8 cellular contexts compared by ENCODE assay signal in the genomic region with DNA sequence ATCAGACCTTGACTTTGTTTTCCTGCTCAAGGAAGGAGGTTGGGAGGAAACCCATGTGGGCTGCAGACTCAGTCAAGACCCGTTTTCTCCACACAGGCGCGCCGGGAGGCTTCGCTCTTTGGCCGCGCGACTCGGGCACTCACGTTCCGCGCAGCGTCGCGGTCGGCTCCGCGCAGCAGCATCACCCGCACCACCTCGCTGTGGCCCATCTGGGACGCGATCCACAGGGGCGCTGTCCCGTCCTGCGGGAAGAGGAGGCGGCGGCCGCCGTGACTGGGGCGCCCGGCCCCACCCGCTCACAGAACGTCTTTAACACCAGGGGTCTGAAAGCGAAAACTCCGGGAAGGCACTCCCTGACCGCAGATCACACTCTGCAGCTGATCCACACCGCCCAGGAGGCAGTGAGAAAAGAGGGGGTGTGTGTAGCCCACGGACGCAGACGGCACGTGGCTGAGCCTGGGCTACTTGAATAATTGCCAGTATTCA. TPM values are rescaled to one million over a fixed set of nuclear protein-coding genes. Genes with fewer than 3 reads are reported as not detected.
DNase-seq lines count a peak whose midpoint lies in the region; ATAC-seq and TF ChIP-seq lines count a peak whose summit lies in the region.

No MANE protein-coding gene starts in this region.

- H3K27me3 ChIP-seq in BJ (ENCODE audit: control insufficient read depth, insufficient read depth, low read length) (peaks cover 2% of the 10 kb centered on the region), heart right ventricle (peaks cover 0 to 35% (median 0%) of the 10 kb centered on the region in 7 donors), prostate gland (replicated peaks; ENCODE audit: insufficient read depth) (no peaks in the 10 kb centered on the region)

- peak overlapping the region; percentile 40 for H3K4me3 ChIP-seq in BJ (ENCODE audit: low read depth, low read length)
- H3K4me3 ChIP-seq in heart right ventricle, result peak overlapping the region in 9 of 10 donors; percentile 23 to 69 (median 55)
- peak overlapping the region; percentile 29 to 38 for H3K4me3 ChIP-seq in prostate gland

- no peaks in the 10 kb centered on the region for H3K36me3 Mint-ChIP-seq in activated CD8-positive, alpha-beta T cell treated with anti-CD3 and anti-CD28 coated beads for 36 hours (ENCODE audit: low read depth)

- H3K27ac ChIP-seq in heart right ventricle (peak overlapping the region in 5 of 10 donors; percentile 20 to 44 (median 36)), prostate gland (peak overlapping the region; percentile 73 to 74)

- POLR2A ChIA-PET in BJ (lab: Charles Lee), result no interaction called here
- POLR2A ChIA-PET in activated CD8-positive, alpha-beta T cell treated with anti-CD3 and anti-CD28 coated beads for 36 hours (lab: Charles Lee), result no interaction called here

- peak overlapping the region; percentile 41 for H3K4me3 Mint-ChIP-seq in activated CD8-positive, alpha-beta T cell treated with anti-CD3 and anti-CD28 coated beads for 36 hours

- ATAC-seq in GM21447 (IDR thresholded peaks at IDR 0.05; ENCODE audit: unreplicated experiment) (peak; percentile 20), heart right ventricle (peak; percentile 42 to 79 (median 72)), GM21390 (IDR thresholded peaks at IDR 0.05; ENCODE audit: unreplicated experiment) (no peak)
- peak; percentile 38 for ATAC-seq in activated CD8-positive, alpha-beta T cell treated with anti-CD3 and anti-CD28 coated beads for 36 hours

- H3K9me3 ChIP-seq in heart right ventricle, result no peaks in the 10 kb centered on the region
- no peaks in the 10 kb centered on the region for H3K9me3 ChIP-seq in prostate gland

- WGBS in heart right ventricle, 2 donors, result 3% methylated on average over 41 of the region's 41 CpGs
- 2% methylated on average over 35 of the region's 41 CpGs for WGBS in prostate gland

- H3K4me1 Mint-ChIP-seq in activated CD8-positive, alpha-beta T cell treated with anti-CD3 and anti-CD28 coated beads for 36 hours (ENCODE audit: low read depth), result peaks cover 6% of the 10 kb centered on the region

- H3K36me3 ChIP-seq in BJ (ENCODE audit: control insufficient read depth, insufficient read depth, low read length) (no peaks in the 10 kb centered on the region), heart right ventricle (peaks cover 0 to 21% (median 0%) of the 10 kb centered on the region in 9 donors), prostate gland (no peaks in the 10 kb centered on the region)

- no peak for DNase-seq in BJ (ENCODE audit: low read depth)
- peak; percentile 12 for DNase-seq in activated CD8-positive, alpha-beta T cell treated with anti-CD3 and anti-CD28 coated beads for 36 hours
- DNase-seq in heart right ventricle, result peak in 1 of 2 donors; percentile 35
- DNase-seq in prostate gland (ENCODE audit: low spot score), result no peak
- no peak for DNase-seq in NCI-H524 treated with DMSO at 0.1 percent for 48 hours (lab: John Stamatoyannopoulos, UW)
- DNase-seq in NCI-H2171 (lab: John Stamatoyannopoulos, UW), result no peak

- TF ChIP-seq CTCF in BJ (IDR thresholded peaks at IDR 0.05; ENCODE audit: insufficient read depth, low read depth, low read length) (peak; percentile 21; the same call in 1 of the 2 replicates), heart right ventricle (IDR thresholded peaks at IDR 0.05) (peak in 1 of 9 donors; percentile 7), prostate gland (IDR thresholded peaks at IDR 0.05) (peak in 1 of 4 experiments; percentile 6)
- TF ChIP-seq CTCF in activated CD8-positive, alpha-beta T cell treated with anti-CD3 and anti-CD28 coated beads for 36 hours (IDR thresholded peaks at IDR 0.05), result no peak

- CTCF ChIA-PET in BJ (lab: Yijun Ruan, JAX), result interaction anchor here (0.6 to 10.8 kb wide), 3 partner anchors 12 to 89 kb away, joined by 3 to 102 read pairs (median 10); no protein-coding TSS in a partner anchor
- CTCF ChIA-PET in activated CD8-positive, alpha-beta T cell treated with anti-CD3 and anti-CD28 coated beads for 36 hours (lab: Charles Lee), result interaction anchor here (1.0 kb wide), 1 partner anchor 151 kb away, joined by 3 read pairs; no protein-coding TSS in a partner anchor

- H3K27ac Mint-ChIP-seq in activated CD8-positive, alpha-beta T cell treated with anti-CD3 and anti-CD28 coated beads for 36 hours, result no peak overlapping the region

- intact Hi-C loops in activated CD8-positive, alpha-beta T cell treated with anti-CD3 and anti-CD28 coated beads for 36 hours (cut with micrococcal nuclease), result no loop called here
- intact Hi-C loops in heart right ventricle (cut with DNase I) (no loop called here), prostate gland (cut with DNase I) (no loop called here)

- no peak for TF ChIP-seq POLR2A in prostate gland (IDR thresholded peaks at IDR 0.05)

- H3K4me1 ChIP-seq in heart right ventricle, result peaks cover 0 to 15% (median 10%) of the 10 kb centered on the region in 9 donors
- H3K4me1 ChIP-seq in prostate gland (replicated peaks), result no peaks in the 10 kb centered on the region

- peaks cover 31% of the 10 kb centered on the region for H3K27me3 Mint-ChIP-seq in activated CD8-positive, alpha-beta T cell treated with anti-CD3 and anti-CD28 coated beads for 36 hours

- H3K9me3 Mint-ChIP-seq in activated CD8-positive, alpha-beta T cell treated with anti-CD3 and anti-CD28 coated beads for 36 hours, result no peaks in the 10 kb centered on the region

RNA-seq across cellular contexts. Expression of gene NPC1, which starts 33.1 kb away (rescaled TPM):
- polyA plus RNA-seq in BJ (2011; rRNA removed) (34.2 and 54.5 TPM in 2 replicates), heart right ventricle (10 to 100 TPM in 1 of 2 donors, 1 to 10 TPM in 1; 8.9 to 34.4 TPM)
- polyA minus RNA-seq in BJ (2011; rRNA and poly(A)+ RNA removed), result 60.5 and 65.9 TPM in 2 replicates
- 10 to 100 TPM; 21.5 to 22.9 TPM for total RNA-seq in activated CD8-positive, alpha-beta T cell treated with anti-CD3 and anti-CD28 coated beads for 36 hours
- total RNA-seq in heart right ventricle (10 to 100 TPM in 8 of 10 donors, 1 to 10 TPM in 2; 9.7 to 21.2 (median 13.3) TPM), prostate gland (10 to 100 TPM; 32.0 to 63.5 TPM)

RNA-seq across cellular contexts. Expression of gene ANKRD29, which starts 43.3 kb away (rescaled TPM):
- 4.3 and 4.7 TPM in 2 replicates for polyA plus RNA-seq in BJ (2011; rRNA removed)
- polyA minus RNA-seq in BJ (2011; rRNA and poly(A)+ RNA removed), result 1.6 and 3.2 TPM in 2 replicates
- total RNA-seq in activated CD8-positive, alpha-beta T cell treated with anti-CD3 and anti-CD28 coated beads for 36 hours, result not detected
- 1 to 10 TPM; 2.8 to 8.5 (median 6.0) TPM for total RNA-seq in heart right ventricle
- polyA plus RNA-seq in heart right ventricle, result 10 to 100 TPM in 1 of 2 donors, 1 to 10 TPM in 1; 2.1 to 11.5 TPM
- 1 to 10 TPM; 5.6 to 8.5 TPM for total RNA-seq in prostate gland
